ENCODE assay signal across 7 cellular contexts in the genomic region with DNA sequence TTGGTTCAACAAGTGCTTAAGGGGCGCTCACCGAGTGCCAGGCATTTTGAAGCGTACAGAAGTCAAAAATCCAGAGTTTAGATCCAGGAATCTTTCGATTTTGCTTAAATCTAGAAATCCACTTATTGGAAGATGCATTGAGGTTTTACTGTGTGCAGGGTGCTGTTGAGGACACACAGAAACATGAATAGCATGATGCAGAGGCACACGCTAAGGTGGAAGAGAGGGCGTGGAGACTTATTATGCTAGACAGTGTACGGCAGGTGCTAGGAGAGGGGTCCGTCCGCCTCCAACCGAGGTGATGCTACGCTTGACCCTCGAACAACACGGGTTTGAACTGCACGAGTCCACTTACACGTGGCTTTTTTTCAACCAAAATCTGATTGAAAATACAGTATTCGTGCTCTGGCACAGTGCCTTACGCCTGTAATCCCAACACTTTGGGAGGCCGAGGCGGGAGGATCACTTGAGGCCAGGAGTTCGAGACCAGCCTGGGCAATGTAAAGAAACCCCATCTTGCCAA.
A peak's percentile ranks its signal among the peaks of the same experiment; 100 is the strongest.
DNase-seq lines count a peak whose midpoint lies in the region; ATAC-seq lines count a peak whose summit lies in the region.

No MANE protein-coding gene starts in this region.

- H3K36me3 ChIP-seq in iPS-20b (ENCODE audit: insufficient read depth, low read depth, low read length) (peaks cover 6% of the 10 kb centered on the region; the same call in 1 of the 2 replicates), stomach smooth muscle (ENCODE audit: control insufficient read depth in 2 of 2, insufficient read depth in 2 of 2, low read length in 2 of 2) (peaks cover 0 to 3% of the 10 kb centered on the region in 2 donors)

- peaks cover 24% of the 10 kb centered on the region for H3K4me1 Mint-ChIP-seq in activated naive CD8-positive, alpha-beta T cell treated with anti-CD3 and anti-CD28 coated beads, Interleukin-2, amount 50 U/mL, for 24 hours

- H3K36me3 Mint-ChIP-seq in activated naive CD8-positive, alpha-beta T cell treated with anti-CD3 and anti-CD28 coated beads, Interleukin-2, amount 50 U/mL, for 24 hours (ENCODE audit: low read depth), result no peaks in the 10 kb centered on the region

- H3K27me3 Mint-ChIP-seq in activated naive CD8-positive, alpha-beta T cell treated with anti-CD3 and anti-CD28 coated beads, Interleukin-2, amount 50 U/mL, for 24 hours, result peaks cover 76% of the 10 kb centered on the region

- no peak overlapping the region for H3K27ac Mint-ChIP-seq in activated naive CD8-positive, alpha-beta T cell treated with anti-CD3 and anti-CD28 coated beads, Interleukin-2, amount 50 U/mL, for 24 hours

- H3K27ac ChIP-seq in iPS-20b (ENCODE audit: low read length) (no peak overlapping the region), stomach smooth muscle (ENCODE audit: low read length) (peak overlapping the region; percentile 88)

- H3K9me3 ChIP-seq in iPS-20b (ENCODE audit: insufficient read depth, low read depth, low read length), result no peaks in the 10 kb centered on the region
- H3K9me3 ChIP-seq in stomach smooth muscle (ENCODE audit: control insufficient read depth in 2 of 2, low read length in 2 of 2), result no peaks in the 10 kb centered on the region

- H3K9me3 Mint-ChIP-seq in activated naive CD8-positive, alpha-beta T cell treated with anti-CD3 and anti-CD28 coated beads, Interleukin-2, amount 50 U/mL, for 24 hours, result no peaks in the 10 kb centered on the region

- H3K9ac ChIP-seq in iPS-20b (ENCODE audit: low read depth, low read length) (peak overlapping the region; percentile 65; the same call in 1 of the 2 replicates), stomach smooth muscle (ENCODE audit: low read length in 2 of 2) (peak overlapping the region; percentile 85 to 90)

- H3K4me1 ChIP-seq in iPS-20b (ENCODE audit: insufficient read depth, low read length) (peaks cover 21% of the 10 kb centered on the region), stomach smooth muscle (ENCODE audit: control insufficient read depth, insufficient read depth, low read length) (peaks cover 12% of the 10 kb centered on the region)

- H3K4me3 Mint-ChIP-seq in activated naive CD8-positive, alpha-beta T cell treated with anti-CD3 and anti-CD28 coated beads, Interleukin-2, amount 50 U/mL, for 24 hours, result peak overlapping the region; percentile 79

- H3K4me3 ChIP-seq in iPS-20b (ENCODE audit: low read length), result peak overlapping the region; percentile 79
- H3K4me3 ChIP-seq in stomach smooth muscle (ENCODE audit: low read length in 2 of 2), result peak overlapping the region; percentile 83 to 85

- H3K27me3 ChIP-seq in iPS-20b (ENCODE audit: insufficient read depth, low read length) (peaks cover 13% of the 10 kb centered on the region), stomach smooth muscle (ENCODE audit: control insufficient read depth in 1 of 2, insufficient read depth in 2 of 2, low read length in 2 of 2) (no peaks in the 10 kb centered on the region)

- no peak for ATAC-seq in activated naive CD8-positive, alpha-beta T cell treated with anti-CD3 and anti-CD28 coated beads, Interleukin-2, amount 50 U/mL, for 24 hours

- DNase-seq in HuH-7.5 (ENCODE audit: low spot score), result peak; percentile 23
- DNase-seq in activated naive CD8-positive, alpha-beta T cell treated with anti-CD3 and anti-CD28 coated beads, Interleukin-2, amount 50 U/mL, for 24 hours, result no peak
- DNase-seq in stimulated activated CD4-positive, alpha-beta T cell treated with anti-CD3 and anti-CD28 coated beads, Interleukin-2, amount 100 ng/mL, for 48 hours, result no peak
- DNase-seq in activated gamma-delta T cell (lab: John Stamatoyannopoulos, UW), result no peak
- DNase-seq in NCI-H2227 treated with DMSO at 0.1 percent for 48 hours (lab: John Stamatoyannopoulos, UW), result no peak
